Comparison of ENCODE assay signal across 1 cellular context in genomic region chr3:52455283-52456168, GRCh38.
A peak's percentile ranks its signal among the peaks of the same experiment; 100 is the strongest.
TF ChIP-seq lines count a peak whose summit lies in the region.

NISCH (plus strand) TSS chr3:52455604; CDS start chr3:52455642, 38 bp downstream.

TF ChIP-seq in HEK293, 187 proteins besides CTCF, POLR2A, EP300 and RAD21 (continued from another document):
- TF ChIP-seq, protein P1, sequence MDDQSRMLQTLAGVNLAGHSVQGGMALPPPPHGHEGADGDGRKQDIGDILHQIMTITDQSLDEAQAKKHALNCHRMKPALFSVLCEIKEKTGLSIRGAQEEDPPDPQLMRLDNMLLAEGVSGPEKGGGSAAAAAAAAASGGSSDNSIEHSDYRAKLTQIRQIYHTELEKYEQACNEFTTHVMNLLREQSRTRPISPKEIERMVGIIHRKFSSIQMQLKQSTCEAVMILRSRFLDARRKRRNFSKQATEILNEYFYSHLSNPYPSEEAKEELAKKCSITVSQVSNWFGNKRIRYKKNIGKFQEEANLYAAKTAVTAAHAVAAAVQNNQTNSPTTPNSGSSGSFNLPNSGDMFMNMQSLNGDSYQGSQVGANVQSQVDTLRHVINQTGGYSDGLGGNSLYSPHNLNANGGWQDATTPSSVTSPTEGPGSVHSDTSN (CRISPR knock-in tag; IDR thresholded peaks at IDR 0.05), result peak; percentile 82; the same call in 1 of the 2 replicates
- TF ChIP-seq ZEB2 (tag by site-specific recombination; IDR thresholded peaks at IDR 0.05) (peak; percentile 60; the same call in 1 of the 2 replicates), ZNF548 (tag by site-specific recombination; IDR thresholded peaks at IDR 0.05) (no peak), ZNF341 (tag by site-specific recombination; IDR thresholded peaks at IDR 0.05; ENCODE audit: low read depth) (no peak), GLIS1 (tag by site-specific recombination; IDR thresholded peaks at IDR 0.05) (peak; percentile 36; the same call in 1 of the 2 replicates)
